ENCODE assay signal across 14 cellular contexts in genomic region chr4:79253930-79254329, GRCh38.
DNase-seq lines count a peak whose midpoint lies in the region; ATAC-seq, FAIRE-seq and TF ChIP-seq lines count a peak whose summit lies in the region.
"Had no signal": no experiment of that assay in that cellular context is flagged by ENCODE, and none has a peak within 500 bp of the region (broad histone marks: within the 10 kb centered on the region; RNA-seq: fewer than 3 reads in every experiment).

No MANE protein-coding gene starts in this region.

- DNase-seq in NCI-H82 (lab: John Stamatoyannopoulos, UW): peak; percentile 7
- no peak for DNase-seq in NCI-H82 treated with DMSO at 0.1 percent for 48 hours (lab: John Stamatoyannopoulos, UW; ENCODE audit: unreplicated experiment)
- DNase-seq in HTR-8/SVneo (ENCODE audit: insufficient read length, low spot score): no peak
- no peak for DNase-seq in NCI-H524 (lab: John Stamatoyannopoulos, UW)
- DNase-seq: C1 segment of cervical spinal cord; CD4-positive, CD25-positive, alpha-beta regulatory T cell; CD8-positive, alpha-beta memory T cell; COR-L47; DMS79; GDM1; GM23248 had no signal

- ATAC-seq in SK-N-SH treated with all-trans-retinoic acid at 6 μM for 48 hours: no peak; the same call in 2 of the 3 replicates
- peak; percentile 77 for ATAC-seq in esophagus mucosa

- FAIRE-seq in HTR-8/SVneo (lab: Jason Lieb, UNC): no peak
- FAIRE-seq: D721Med had no signal

TF ChIP-seq in SK-N-SH treated with all-trans-retinoic acid at 6 μM for 48 hours, 23 proteins besides CTCF, POLR2A, EP300 and RAD21:
- TF ChIP-seq OSR1 (CRISPR knock-in tag; IDR thresholded peaks at IDR 0.05): no peak
- TF ChIP-seq TOX (CRISPR knock-in tag; IDR thresholded peaks at IDR 0.05; ENCODE audit: borderline replicate concordance): no peak
- TF ChIP-seq CSRNP3 (CRISPR knock-in tag; IDR thresholded peaks at IDR 0.05): no peak
- TF ChIP-seq PATZ1 (CRISPR knock-in tag; IDR thresholded peaks at IDR 0.05; ENCODE audit: borderline replicate concordance): no peak
- TF ChIP-seq ZC3H10 (CRISPR knock-in tag; IDR thresholded peaks at IDR 0.05): no peak
- no peak for TF ChIP-seq RARB (CRISPR knock-in tag; IDR thresholded peaks at IDR 0.05)
- TF ChIP-seq ESRRG (CRISPR knock-in tag; IDR thresholded peaks at IDR 0.05): no peak
- no peak for TF ChIP-seq ZFP3 (CRISPR knock-in tag; IDR thresholded peaks at IDR 0.05)
- no peak for TF ChIP-seq BACH2 (CRISPR knock-in tag; IDR thresholded peaks at IDR 0.05; ENCODE audit: borderline replicate concordance)
- no peak for TF ChIP-seq GLIS3 (CRISPR knock-in tag; IDR thresholded peaks at IDR 0.05)
- TF ChIP-seq ZNF565 (CRISPR knock-in tag; conservative IDR thresholded peaks at IDR 0.05; ENCODE audit: low read depth): no peak
- TF ChIP-seq CREB5 (CRISPR knock-in tag; IDR thresholded peaks at IDR 0.05; ENCODE audit: low read depth): peak; percentile 68; the same call in 1 of the 2 replicates
- peak; percentile 82 for TF ChIP-seq TSHZ2 (CRISPR knock-in tag; IDR thresholded peaks at IDR 0.05)
- TF ChIP-seq SNAI2 (CRISPR knock-in tag; IDR thresholded peaks at IDR 0.05): no peak; the same call in 1 of the 2 replicates
- TF ChIP-seq POU6F1 (CRISPR knock-in tag; IDR thresholded peaks at IDR 0.05; ENCODE audit: borderline replicate concordance, low read depth): peak; percentile 74; the same call in 1 of the 2 replicates
- no peak for TF ChIP-seq CSDC2 (CRISPR knock-in tag; IDR thresholded peaks at IDR 0.05)
- TF ChIP-seq ARNTL (CRISPR knock-in tag; IDR thresholded peaks at IDR 0.05; ENCODE audit: borderline replicate concordance, low read depth): no peak
- peak; percentile 97 for TF ChIP-seq ISL1 (CRISPR knock-in tag; IDR thresholded peaks at IDR 0.05)
- no peak for TF ChIP-seq ZNF8 (CRISPR knock-in tag; IDR thresholded peaks at IDR 0.05)
- TF ChIP-seq TCF4 (CRISPR knock-in tag; IDR thresholded peaks at IDR 0.05; ENCODE audit: borderline replicate concordance): no peak; the same call in 1 of the 2 replicates
- no peak for TF ChIP-seq PPARA (CRISPR knock-in tag; IDR thresholded peaks at IDR 0.05; ENCODE audit: borderline replicate concordance)
- no peak for TF ChIP-seq ZNF70 (CRISPR knock-in tag; IDR thresholded peaks at IDR 0.05)
